Comparison of ENCODE assay signal across 8 cellular contexts in the genomic region with DNA sequence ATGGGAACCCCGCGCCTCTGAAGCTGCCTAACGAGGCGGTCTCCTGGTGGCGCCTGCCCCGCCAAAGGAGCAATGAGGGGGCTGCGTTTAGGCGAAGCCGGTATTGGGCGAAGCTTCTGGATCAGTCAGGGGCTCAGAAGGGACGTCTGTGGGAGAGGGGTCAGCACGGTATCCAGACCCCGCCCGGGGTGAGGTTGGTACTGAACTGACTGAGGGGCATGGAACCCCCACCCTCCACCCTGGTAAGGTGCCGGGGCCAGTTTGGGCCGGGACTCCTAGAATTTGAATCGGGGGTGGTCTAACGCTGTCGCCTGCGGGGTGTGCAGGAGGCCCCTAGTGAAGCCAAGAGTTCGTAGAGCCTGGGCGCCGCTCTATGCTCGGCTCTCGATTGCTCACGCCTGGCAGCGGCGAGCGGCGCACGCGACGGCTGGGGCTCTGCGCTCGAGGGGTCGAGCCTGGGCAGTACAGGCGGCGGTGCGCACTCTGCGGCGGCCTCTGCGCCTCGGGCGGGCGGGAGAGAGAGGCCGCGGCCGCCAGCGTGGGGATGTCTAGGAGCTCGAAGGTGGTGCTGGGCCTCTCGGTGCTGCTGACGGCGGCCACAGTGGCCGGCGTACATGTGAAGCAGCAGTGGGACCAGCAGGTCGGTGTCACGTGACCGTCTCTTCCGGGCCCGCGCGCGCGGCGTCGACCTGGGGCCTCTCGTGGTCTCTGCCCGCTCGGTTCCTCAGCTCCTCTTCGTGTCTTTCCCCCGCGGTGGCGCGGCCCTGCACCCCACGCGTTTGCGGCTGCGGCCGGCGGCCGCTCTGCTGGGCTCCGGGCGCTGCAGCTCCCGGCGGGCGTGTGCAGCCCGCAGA. TPM values are rescaled to one million over a fixed set of nuclear protein-coding genes. Genes with fewer than 3 reads are reported as not detected.
A peak's percentile ranks its signal among the peaks of the same experiment; 100 is the strongest.
DNase-seq lines count a peak whose midpoint lies in the region; ATAC-seq, FAIRE-seq and TF ChIP-seq lines count a peak whose summit lies in the region.

A gene with protein sequence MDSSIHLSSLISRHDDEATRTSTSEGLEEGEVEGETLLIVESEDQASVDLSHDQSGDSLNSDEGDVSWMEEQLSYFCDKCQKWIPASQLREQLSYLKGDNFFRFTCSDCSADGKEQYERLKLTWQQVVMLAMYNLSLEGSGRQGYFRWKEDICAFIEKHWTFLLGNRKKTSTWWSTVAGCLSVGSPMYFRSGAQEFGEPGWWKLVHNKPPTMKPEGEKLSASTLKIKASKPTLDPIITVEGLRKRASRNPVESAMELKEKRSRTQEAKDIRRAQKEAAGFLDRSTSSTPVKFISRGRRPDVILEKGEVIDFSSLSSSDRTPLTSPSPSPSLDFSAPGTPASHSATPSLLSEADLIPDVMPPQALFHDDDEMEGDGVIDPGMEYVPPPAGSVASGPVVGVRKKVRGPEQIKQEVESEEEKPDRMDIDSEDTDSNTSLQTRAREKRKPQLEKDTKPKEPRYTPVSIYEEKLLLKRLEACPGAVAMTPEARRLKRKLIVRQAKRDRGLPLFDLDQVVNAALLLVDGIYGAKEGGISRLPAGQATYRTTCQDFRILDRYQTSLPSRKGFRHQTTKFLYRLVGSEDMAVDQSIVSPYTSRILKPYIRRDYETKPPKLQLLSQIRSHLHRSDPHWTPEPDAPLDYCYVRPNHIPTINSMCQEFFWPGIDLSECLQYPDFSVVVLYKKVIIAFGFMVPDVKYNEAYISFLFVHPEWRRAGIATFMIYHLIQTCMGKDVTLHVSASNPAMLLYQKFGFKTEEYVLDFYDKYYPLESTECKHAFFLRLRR (plus strand): TSS at position 452 of the 854 bp plus-strand sequence. CDS start 4,798 bp downstream, outside the sequence.
A gene with protein sequence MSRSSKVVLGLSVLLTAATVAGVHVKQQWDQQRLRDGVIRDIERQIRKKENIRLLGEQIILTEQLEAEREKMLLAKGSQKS (plus strand): TSS at position 452 of the 854 bp plus-strand sequence. CDS start 93 bp downstream, at position 545.

- H3K27ac ChIP-seq in H1 (ENCODE audit: low read depth, low read length) (peak within 1 kb of the TSS; percentile 85), mesendoderm (ENCODE audit: low read depth, low read length) (peak within 1 kb of the TSS; percentile 94)

- H3K36me3 ChIP-seq in H1 (ENCODE audit: control insufficient read depth in 2 of 4, insufficient read depth in 4 of 4, low read length in 3 of 4) (peaks cover 0 to 10% (median 5%) of the 10 kb centered on the region in 4 experiments; a peak in 5 of 8 replicates), mesendoderm (ENCODE audit: control insufficient read depth, insufficient read depth, low read length) (peaks cover 2% of the 10 kb centered on the region)

- peak within 1 kb of the TSS; percentile 99 for H3K18ac ChIP-seq in H1 (ENCODE audit: extremely low read depth, low read length)
- peak within 1 kb of the TSS; percentile 95 for H3K18ac ChIP-seq in mesendoderm (ENCODE audit: low read length)

- peak within 1 kb of the TSS; percentile 88 to 93 (median 90) for H3K9ac ChIP-seq in H1 (replicated peaks in 1 of 4; ENCODE audit: extremely low read depth in 1 of 4, low read depth in 3 of 4, low read length in 3 of 4)
- peak within 1 kb of the TSS; percentile 95 for H3K9ac ChIP-seq in mesendoderm (ENCODE audit: low read length)

- H3K79me2 ChIP-seq in H1 (ENCODE audit: control insufficient read depth in 1 of 2, insufficient read depth in 2 of 2, low read length in 2 of 2) (peaks cover 18 to 43% of the 10 kb centered on the region in 2 experiments), mesendoderm (ENCODE audit: control insufficient read depth, insufficient read depth, low read length) (peaks cover 23% of the 10 kb centered on the region)

- FAIRE-seq in H1 (lab: Jason Lieb, UNC): no peak

- peak within 1 kb of the TSS; percentile 98 for H4K91ac ChIP-seq in H1 (replicated peaks; ENCODE audit: insufficient read length, low read length)

- TF ChIP-seq CTCF in H1 (IDR thresholded peaks at IDR 0.05; ENCODE audit: control extremely low read depth in 1 of 3, insufficient read depth in 1 of 3, low read depth in 1 of 3, low read length in 3 of 3): no peak

- H2AK5ac ChIP-seq in H1 (ENCODE audit: low read depth, low read length) (no peak within 1 kb of the TSS), mesendoderm (ENCODE audit: low read length) (no peak within 1 kb of the TSS)

- H3K79me1 ChIP-seq in H1 (ENCODE audit: low read depth, low read length) (peaks cover 5% of the 10 kb centered on the region), mesendoderm (ENCODE audit: low read length) (peaks cover 14% of the 10 kb centered on the region)

- no peak within 1 kb of the TSS for H2BK20ac ChIP-seq in H1 (ENCODE audit: low read length)

- H4K8ac ChIP-seq in H1 (ENCODE audit: extremely low read depth, insufficient read depth, low read length) (peak within 1 kb of the TSS; percentile 97), mesendoderm (ENCODE audit: low read depth, low read length) (peak within 1 kb of the TSS; percentile 67)

- 1% methylated on average over 73 of the region's 87 CpGs; no CpG with 5 or more reads in 1 of the 2 experiments for WGBS in H1 (ENCODE audit: extremely low coverage in 1 of 2, insufficient coverage in 1 of 2, insufficient read length in 1 of 2, insufficient replicate concordance in 2 of 2, low coverage in 1 of 2, low lambda C conversion rate in 2 of 2, missing lambda C conversion rate in 1 of 2), 2 experiments
- WGBS in mesendoderm (ENCODE audit: extremely low coverage, insufficient coverage, low lambda C conversion rate): no CpG with 5 or more reads among the region's 87 CpGs

- POLR2A ChIA-PET in H1 (lab: Charles Lee; ENCODE audit: partially characterized antibody): interaction anchor here (0.6 to 2.3 kb wide), 18 partner anchors 10 to 385 kb away, joined by 3 to 8 read pairs (median 4); a partner anchor contains a TSS

- H4K5ac ChIP-seq in H1 (ENCODE audit: insufficient read length, low read depth, low read length) (peak within 1 kb of the TSS; percentile 96), mesendoderm (ENCODE audit: low read length) (peak within 1 kb of the TSS; percentile 85)

- H3K4me1 ChIP-seq in H1 (replicated peaks in 1 of 4; ENCODE audit: control insufficient read depth in 3 of 4, insufficient read depth in 4 of 4, low read length in 3 of 4): peaks cover 0 to 6% (median 3%) of the 10 kb centered on the region in 4 experiments; a peak in 5 of 7 replicates
- H3K4me1 ChIP-seq in mesendoderm (ENCODE audit: control insufficient read depth, low read depth, low read length): peaks cover 7% of the 10 kb centered on the region

- H3K4me3 ChIP-seq in H1 (ENCODE audit: extremely low read depth in 1 of 4, insufficient read depth in 2 of 4, low read depth in 3 of 4, low read length in 4 of 4) (peak within 1 kb of the TSS; percentile 87 to 94 (median 91)), mesendoderm (ENCODE audit: low read length) (peak within 1 kb of the TSS; percentile 94)

- peak within 1 kb of the TSS; percentile 82 for H3K56ac ChIP-seq in H1 (replicated peaks; ENCODE audit: insufficient read length, low read depth, low read length)
- H3K56ac ChIP-seq in mesendoderm (ENCODE audit: low read length): peak within 1 kb of the TSS; percentile 96

- H3K23me2 ChIP-seq in H1 (ENCODE audit: low read depth, low read length): peaks cover 6% of the 10 kb centered on the region; the same call in 1 of the 2 replicates

- peak in 1 of 2 experiments; percentile 93; a peak in 2 of 3 replicates for TF ChIP-seq POLR2A in H1 (IDR thresholded peaks at IDR 0.05; ENCODE audit: control extremely low read depth in 1 of 2, low read depth in 2 of 2, low read length in 2 of 2)

- H3K27me3 ChIP-seq in H1 (replicated peaks in 1 of 4; ENCODE audit: control insufficient read depth in 3 of 4, extremely low read depth in 1 of 4, insufficient read depth in 3 of 4, low read length in 3 of 4) (no peaks in the 10 kb centered on the region; a peak in 1 of 7 replicates), mesendoderm (ENCODE audit: insufficient read depth, low read length, poor library complexity) (no peaks in the 10 kb centered on the region)

- H2BK5ac ChIP-seq in H1 (ENCODE audit: low read depth, low read length) (peak within 1 kb of the TSS; percentile 91), mesendoderm (ENCODE audit: low read length) (peak within 1 kb of the TSS; percentile 87)

- H2BK15ac ChIP-seq in H1 (ENCODE audit: low read length) (no peak within 1 kb of the TSS; the same call in 1 of the 2 replicates), mesendoderm (replicated peaks; ENCODE audit: low read depth) (no peak within 1 kb of the TSS)

- ATAC-seq in GM19467 (IDR thresholded peaks at IDR 0.05; ENCODE audit: unreplicated experiment): peak; percentile 85

- H4K20me1 ChIP-seq in H1 (replicated peaks in 1 of 2; ENCODE audit: control insufficient read depth in 1 of 2, insufficient read depth in 2 of 2, low read length in 2 of 2): peaks cover 0 to 8% of the 10 kb centered on the region in 2 experiments

- DNase-seq in COLO829 (ENCODE audit: low spot score) (peak; percentile 75), HPDE6-E6E7 (ENCODE audit: extremely low spot score) (peak; percentile 89), NOMO-1 (lab: John Stamatoyannopoulos, UW; ENCODE audit: unreplicated experiment in 2 of 2) (peak; percentile 87 to 91), H1 (ENCODE audit: low read depth in 1 of 2, low spot score in 2 of 2) (peak; percentile 78 to 97), mesendoderm (peak; percentile 97)
- DNase-seq in activated CD8-positive, alpha-beta memory T cell treated with anti-CD3 and anti-CD28 coated beads for 48 hours (ENCODE audit: low read depth in 2 of 3, low spot score in 2 of 3): peak; percentile 82 to 88 (median 84)
- DNase-seq in stimulated activated CD8-positive, alpha-beta memory T cell treated with anti-CD3 and anti-CD28 coated beads, Interleukin-12 subunit alpha, Interleukin-12 subunit beta, amount 100 ng/mL, for 4 hours (ENCODE audit: low read depth): peak; percentile 84

- TF ChIP-seq EP300 in H1 (IDR thresholded peaks at IDR 0.05; ENCODE audit: borderline replicate concordance in 1 of 2, low read depth in 2 of 2, low read length in 2 of 2): peak in 1 of 2 experiments; percentile 30; a peak in 1 of 3 replicates

- H3K4me2 ChIP-seq in H1 (ENCODE audit: insufficient read depth in 1 of 2, low read depth in 2 of 2, low read length in 2 of 2): peak within 1 kb of the TSS; percentile 87 to 95
- H3K4me2 ChIP-seq in mesendoderm (ENCODE audit: low read length): peak within 1 kb of the TSS; percentile 97

- H3K23ac ChIP-seq in H1 (ENCODE audit: insufficient read length): no peak within 1 kb of the TSS
- H3K23ac ChIP-seq in mesendoderm (ENCODE audit: low read length): peak within 1 kb of the TSS; percentile 48

- TF ChIP-seq RAD21 in H1 (IDR thresholded peaks at IDR 0.05 in 1 of 2, conservative IDR thresholded peaks at IDR 0.05 in 1 of 2; ENCODE audit: low read depth in 2 of 2, low read length in 2 of 2): no peak; a peak in 2 of 4 replicates

- no peak within 1 kb of the TSS for H3K14ac ChIP-seq in H1 (ENCODE audit: insufficient read length)

- H2BK12ac ChIP-seq in H1 (ENCODE audit: low read depth, low read length): no peak within 1 kb of the TSS

- H2AFZ ChIP-seq in H1 (ENCODE audit: low read length): peak within 1 kb of the TSS; percentile 96

- H2BK120ac ChIP-seq in H1 (replicated peaks; ENCODE audit: low read depth, low read length): peak within 1 kb of the TSS; percentile 87
- peak within 1 kb of the TSS; percentile 32 for H2BK120ac ChIP-seq in mesendoderm (ENCODE audit: low read depth, low read length)

- CTCF ChIA-PET in H1 (lab: Charles Lee; ENCODE audit: partially characterized antibody): interaction anchor here (0.6 to 0.9 kb wide), 3 partner anchors 27 to 940 kb away, joined by 3 to 4 read pairs (median 4); no protein-coding TSS in a partner anchor

- no peaks in the 10 kb centered on the region for H3K9me3 ChIP-seq in H1 (ENCODE audit: insufficient read depth in 2 of 2, low read depth in 1 of 2, low read length in 1 of 2)

- H3K4ac ChIP-seq in H1 (replicated peaks; ENCODE audit: insufficient read length, low read depth, low read length) (no peak within 1 kb of the TSS), mesendoderm (ENCODE audit: low read depth, low read length) (peak within 1 kb of the TSS; percentile 92)

RNA-seq across cellular contexts. Expression of the first gene that starts in this region (rescaled TPM):
- 25.9 and 29.3 TPM in 2 replicates for total RNA-seq in H1 (2021; fragmentation: NEBNext Ultra II Directional; extraction: Animal tissue kit (Norgen Biotek cat#: 25700))
- polyA plus RNA-seq in H1 (2011; rRNA removed): 12.1 and 17.3 TPM in 2 replicates
- polyA plus RNA-seq in H1 (2011; cell fraction: cytosol; rRNA removed): 19.4 TPM
- polyA plus RNA-seq in H1 (2011; cell fraction: nucleus; rRNA removed): 13.8 TPM
- polyA plus RNA-seq in H1 (2012, experiment 1 of 2): 20.1 to 32.4 TPM (median 22.0 TPM) in 4 replicates
- 6.9 TPM for polyA plus RNA-seq in H1 (2012, experiment 2 of 2)
- 15.8 TPM for polyA plus RNA-seq in H1 (2013, experiment 1 of 2)
- polyA plus RNA-seq in H1 (2013, experiment 2 of 2): 16.2 TPM
- polyA minus RNA-seq in H1 (2011; rRNA and poly(A)+ RNA removed): 37.2 and 37.5 TPM in 2 replicates
- 17.4 TPM for polyA minus RNA-seq in H1 (2011; cell fraction: cytosol; rRNA and poly(A)+ RNA removed)
- polyA minus RNA-seq in H1 (2011; cell fraction: nucleus; rRNA and poly(A)+ RNA removed): 22.8 TPM
- polyA plus RNA-seq in mesendoderm (2013, experiment 1 of 2): 18.2 TPM
- polyA plus RNA-seq in mesendoderm (2013, experiment 2 of 2): 18.4 TPM

RNA-seq across cellular contexts. Expression of the second gene that starts in this region (rescaled TPM):
- 23.8 and 26.5 TPM in 2 replicates for total RNA-seq in H1 (2021; fragmentation: NEBNext Ultra II Directional; extraction: Animal tissue kit (Norgen Biotek cat#: 25700))
- 6.5 and 9.1 TPM in 2 replicates for polyA plus RNA-seq in H1 (2011; rRNA removed)
- 19.8 TPM for polyA plus RNA-seq in H1 (2011; cell fraction: cytosol; rRNA removed)
- 3.9 TPM for polyA plus RNA-seq in H1 (2011; cell fraction: nucleus; rRNA removed)
- 17.2 to 18.2 TPM (median 17.7 TPM) in 4 replicates for polyA plus RNA-seq in H1 (2012, experiment 1 of 2)
- polyA plus RNA-seq in H1 (2012, experiment 2 of 2): 6.0 TPM
- 16.9 TPM for polyA plus RNA-seq in H1 (2013, experiment 1 of 2)
- 18.3 TPM for polyA plus RNA-seq in H1 (2013, experiment 2 of 2)
- 4.2 and 5.7 TPM in 2 replicates for polyA minus RNA-seq in H1 (2011; rRNA and poly(A)+ RNA removed)
- 5.2 TPM for polyA minus RNA-seq in H1 (2011; cell fraction: cytosol; rRNA and poly(A)+ RNA removed)
- polyA minus RNA-seq in H1 (2011; cell fraction: nucleus; rRNA and poly(A)+ RNA removed): 6.8 TPM
- 23.9 TPM for polyA plus RNA-seq in mesendoderm (2013, experiment 1 of 2)
- 21.8 TPM for polyA plus RNA-seq in mesendoderm (2013, experiment 2 of 2)

Comparison
In these comparisons a context has a peak if more than half of its experiments do, and no peak if none do; other contexts are left out.
1. Peak in every context shown above with its lines: DNase-seq, ATAC-seq, H3K4me3 ChIP-seq and H3K27ac ChIP-seq.